8 cellular contexts compared by ENCODE assay signal in genomic region chr19:6279931-6280591, GRCh38. TPM values are rescaled to one million over a fixed set of nuclear protein-coding genes. Genes with fewer than 3 reads are reported as not detected.
DNase-seq lines count a peak whose midpoint lies in the region; ATAC-seq and TF ChIP-seq lines count a peak whose summit lies in the region.

A gene with protein sequence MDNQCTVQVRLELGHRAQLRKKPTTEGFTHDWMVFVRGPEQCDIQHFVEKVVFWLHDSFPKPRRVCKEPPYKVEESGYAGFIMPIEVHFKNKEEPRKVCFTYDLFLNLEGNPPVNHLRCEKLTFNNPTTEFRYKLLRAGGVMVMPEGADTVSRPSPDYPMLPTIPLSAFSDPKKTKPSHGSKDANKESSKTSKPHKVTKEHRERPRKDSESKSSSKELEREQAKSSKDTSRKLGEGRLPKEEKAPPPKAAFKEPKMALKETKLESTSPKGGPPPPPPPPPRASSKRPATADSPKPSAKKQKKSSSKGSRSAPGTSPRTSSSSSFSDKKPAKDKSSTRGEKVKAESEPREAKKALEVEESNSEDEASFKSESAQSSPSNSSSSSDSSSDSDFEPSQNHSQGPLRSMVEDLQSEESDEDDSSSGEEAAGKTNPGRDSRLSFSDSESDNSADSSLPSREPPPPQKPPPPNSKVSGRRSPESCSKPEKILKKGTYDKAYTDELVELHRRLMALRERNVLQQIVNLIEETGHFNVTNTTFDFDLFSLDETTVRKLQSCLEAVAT (minus strand): TSS chr19:6279975. CDS start chr19:6279784, 191 bp downstream.

- no peaks in the 10 kb centered on the region for H3K27me3 ChIP-seq in HUES64 (ENCODE audit: insufficient read depth, low read length)
- no peaks in the 10 kb centered on the region for H3K27me3 ChIP-seq in OCI-LY1 (ENCODE audit: insufficient read depth, low read length)

- H3K36me3 ChIP-seq in HUES64 (ENCODE audit: insufficient read depth, low read length): peaks cover 9% of the 10 kb centered on the region
- H3K36me3 ChIP-seq in OCI-LY1 (ENCODE audit: insufficient read depth, low read length): peaks cover 7% of the 10 kb centered on the region; the same call in 1 of the 2 replicates

- peaks cover 13% of the 10 kb centered on the region for H3K27me3 Mint-ChIP-seq in endothelial cell (ENCODE audit: unreplicated experiment)

- no peaks in the 10 kb centered on the region for H3K9me3 Mint-ChIP-seq in endothelial cell (ENCODE audit: unreplicated experiment)

- 0 out of 2 replicates have a peak, but pooled peaks cover 2% of the 10 kb centered on the region for H3K9me3 ChIP-seq in HUES64 (ENCODE audit: insufficient read depth, low read depth, low read length)
- no peaks in the 10 kb centered on the region for H3K9me3 ChIP-seq in OCI-LY1 (ENCODE audit: low read length)

- peak; percentile 86 for ATAC-seq in GM21381 (IDR thresholded peaks at IDR 0.05; ENCODE audit: unreplicated experiment)

- no peaks in the 10 kb centered on the region for H3F3A ChIP-seq in OCI-LY1 (ENCODE audit: insufficient read depth, low read length)

- TF ChIP-seq CTCF in OCI-LY1 (IDR thresholded peaks at IDR 0.05; ENCODE audit: low read length) (peak; percentile 40; the same call in 1 of the 2 replicates), endothelial cell (IDR thresholded peaks at IDR 0.05; ENCODE audit: unreplicated experiment) (peak; percentile 91)

- no peak within 1 kb of the TSS for H2AFZ ChIP-seq in OCI-LY1 (ENCODE audit: low read length)

- 7% methylated on average over 66 of the region's 66 CpGs for WGBS in HUES64

- in situ Hi-C loops in Caki2 (cut with HindIII; ENCODE audit: low pct_unique_long_range_greater_than_20kb, low sequenced_read_pairs): no loop called here

- peak within 1 kb of the TSS; percentile 58 for H3K27ac Mint-ChIP-seq in endothelial cell (ENCODE audit: unreplicated experiment)

- H3K79me2 ChIP-seq in OCI-LY1 (ENCODE audit: insufficient read depth, low read length): peaks cover 38% of the 10 kb centered on the region

- peak within 1 kb of the TSS; percentile 18; the same call in 1 of the 2 replicates for H3K27ac ChIP-seq in HUES64 (ENCODE audit: low read depth, low read length)
- peak within 1 kb of the TSS; percentile 5 for H3K27ac ChIP-seq in OCI-LY1 (ENCODE audit: low read depth, low read length, poor library complexity, severe bottlenecking)

- H3K9me2 ChIP-seq in OCI-LY1 (ENCODE audit: low read depth, low read length): no peaks in the 10 kb centered on the region

- peak within 1 kb of the TSS; percentile 96 for H3K4me3 Mint-ChIP-seq in endothelial cell (ENCODE audit: unreplicated experiment)

- H3K4me3 ChIP-seq in HUES64 (ENCODE audit: low read length): peak within 1 kb of the TSS; percentile 89
- peak within 1 kb of the TSS; percentile 88 for H3K4me3 ChIP-seq in OCI-LY1 (ENCODE audit: low read depth, low read length, poor library complexity, severe bottlenecking)

- H3K9ac ChIP-seq in HUES64 (ENCODE audit: low read depth, low read length) (peak within 1 kb of the TSS; percentile 78), OCI-LY1 (ENCODE audit: low read length) (peak within 1 kb of the TSS; percentile 93)

- H3K36me3 Mint-ChIP-seq in endothelial cell (ENCODE audit: low read depth, unreplicated experiment): peaks cover 8% of the 10 kb centered on the region

- H3K4me1 Mint-ChIP-seq in endothelial cell (ENCODE audit: unreplicated experiment): peaks cover 29% of the 10 kb centered on the region

- H3K4me1 ChIP-seq in HUES64 (ENCODE audit: insufficient read depth, low read length) (peaks cover 18% of the 10 kb centered on the region), OCI-LY1 (ENCODE audit: insufficient read depth, low read length, severe bottlenecking) (peaks cover 27% of the 10 kb centered on the region)

- H3K4me2 ChIP-seq in OCI-LY1 (ENCODE audit: low read length): peak within 1 kb of the TSS; percentile 98

- no peaks in the 10 kb centered on the region for H4K20me1 ChIP-seq in OCI-LY1 (ENCODE audit: insufficient read depth, low read length)

- peak; percentile 81 for DNase-seq in Caki2 (ENCODE audit: low read depth)
- DNase-seq in activated CD8-positive, alpha-beta memory T cell treated with anti-CD3 and anti-CD28 coated beads, Interleukin-2, amount 50 U/mL, for 4 hours: peak; percentile 96
- DNase-seq in endothelial cell (ENCODE audit: low spot score): peak; percentile 96
- DNase-seq in midbrain (lab: John Stamatoyannopoulos, UW): peak; percentile 98
- peak; percentile 97 for DNase-seq in stimulated activated CD8-positive, alpha-beta memory T cell treated with anti-CD3 and anti-CD28 coated beads, Interleukin-15, amount 100 ng/mL, for 48 hours (ENCODE audit: low read depth in 2 of 2)

RNA-seq across cellular contexts. Expression of the gene that starts here (rescaled TPM):
- 2.2 TPM in 2 replicates for total RNA-seq in Caki2 (2014; rRNA removed; shearing (Covaris generic); ENCODE audit: low replicate concordance)
- polyA plus RNA-seq in HUES64 (2013, experiment 1 of 2): 26.7 TPM
- 30.2 TPM for polyA plus RNA-seq in HUES64 (2013, experiment 2 of 2)
- 59.2 TPM for total RNA-seq in endothelial cell (ENCODE audit: unreplicated experiment)

Comparison
In these comparisons a context has a peak if more than half of its experiments do, and no peak if none do; other contexts are left out.
1. Peak in every context shown above with its lines: DNase-seq, ATAC-seq, H3K4me3 ChIP-seq and H3K27ac ChIP-seq.
2. RNA of the gene that starts here (total RNA-seq): 59.2 TPM in endothelial cell (single experiment); 2.2 TPM in Caki2; every median in the first group is over 10 times any median in the second.